34 cellular contexts compared by ENCODE assay signal in the genomic region with DNA sequence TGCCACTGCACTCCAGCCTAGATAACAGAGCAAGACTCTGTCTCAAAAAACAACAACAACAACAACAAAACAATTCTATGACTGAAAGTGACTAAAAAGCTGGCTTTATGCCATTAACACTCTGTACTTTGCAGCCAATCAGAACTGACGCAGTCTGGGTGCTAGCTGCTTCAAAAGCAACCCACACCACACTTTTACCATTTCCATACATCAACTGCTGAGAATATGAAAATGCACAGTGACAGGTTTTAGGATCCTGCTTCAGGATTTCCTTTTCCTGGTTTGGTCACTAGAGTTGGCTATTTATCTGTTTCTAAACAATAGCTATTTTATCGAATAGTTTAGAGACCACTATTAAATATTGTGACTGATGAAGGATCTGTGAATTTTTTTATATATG.
"Had no signal": no experiment of that assay in that cellular context is flagged by ENCODE, and none has a peak within 500 bp of the region (broad histone marks: within the 10 kb centered on the region; RNA-seq: fewer than 3 reads in every experiment).

No MANE protein-coding gene starts in this region.

- H3K36me3 ChIP-seq: adrenal gland, brain microvascular endothelial cell, breast epithelium had no signal

- H3K9me3 ChIP-seq: adrenal gland, body of pancreas, breast epithelium had no signal

- ATAC-seq: activated CD8-positive, alpha-beta T cell treated with anti-CD3 and anti-CD28 coated beads for 36 hours; activated naive CD4-positive, alpha-beta T cell treated with anti-CD3 and anti-CD28 coated beads, Interleukin-2, amount 50 U/mL, for 72 hours; activated T-cell treated with anti-CD3 and anti-CD28 coated beads, Interleukin-2, amount 50 U/mL, for 4 hours; activated T-cell treated with anti-CD3 and anti-CD28 coated beads, Interleukin-2, amount 50 U/mL, for 72 hours; activated T-helper 17 cell treated with anti-CD3 and anti-CD28 coated beads, Interleukin-2, amount 50 U/mL, for 72 hours; body of pancreas; T-cell; T-helper 17 cell had no signal

- FAIRE-seq: astrocyte, TTC549 had no signal

- H3K4me3 ChIP-seq: adrenal gland, body of pancreas, breast epithelium had no signal

- H3K27ac ChIP-seq: adrenal gland, body of pancreas, brain microvascular endothelial cell, breast epithelium, VCaP had no signal

- DNase-seq: activated B cell treated with CpG ODN at 0.5 μM for 24 hours; activated CD4-positive, alpha-beta memory T cell treated with anti-CD3 and anti-CD28 coated beads for 36 hours; activated CD4-positive, alpha-beta T cell treated with anti-CD3 and anti-CD28 coated beads for 4 hours; activated CD4-positive, alpha-beta T cell treated with anti-CD3 and anti-CD28 coated beads, Interleukin-2, amount 10 ng/mL, durations not matched to agents 24 days and 14 days; activated CD4-positive, alpha-beta T cell treated with anti-CD3 and anti-CD28 coated beads, Interleukin-2, amount 50 U/mL, for 1 hour; activated CD4-positive, alpha-beta T cell treated with anti-CD3 and anti-CD28 coated beads, Interleukin-2, amount 50 U/mL, for 4 hours; activated CD4-positive, CD25-positive, alpha-beta regulatory T cell treated with anti-CD3 and anti-CD28 coated beads, Interleukin-2, amount 50 U/mL, for 72 hours; activated CD8-positive, alpha-beta memory T cell treated with anti-CD3 and anti-CD28 coated beads, Interleukin-2, amount 50 U/mL, for 4 hours; activated CD8-positive, alpha-beta T cell treated with anti-CD3 and anti-CD28 coated beads for 36 hours; activated effector memory CD4-positive, alpha-beta T cell treated with anti-CD3 and anti-CD28 coated beads, Interleukin-2, amount 50 U/mL, for 16 hours; activated gamma-delta T cell treated with Interleukin-2 at 50 U/mL for 16 hours; activated naive CD4-positive, alpha-beta T cell; activated naive CD4-positive, alpha-beta T cell treated with anti-CD3 and anti-CD28 coated beads for 36 hours; activated naive CD4-positive, alpha-beta T cell treated with anti-CD3 and anti-CD28 coated beads, Interleukin-2, amount 50 U/mL, for 16 hours; activated naive CD8-positive, alpha-beta T cell treated with anti-CD3 and anti-CD28 coated beads for 36 hours; activated T-cell treated with anti-CD3 and anti-CD28 coated beads for 4 hours; activated T-cell treated with anti-CD3 and anti-CD28 coated beads, Interleukin-2, amount 50 U/mL, for 1 hour; activated T-cell treated with anti-CD3 and anti-CD28 coated beads, Interleukin-2, amount 50 U/mL, for 4 hours; activated T-cell treated with anti-CD3 and anti-CD28 coated beads, Interleukin-2, amount 50 U/mL, for 72 hours; adrenal gland; amniotic stem cell; aorta; body of pancreas; brain microvascular endothelial cell; central memory CD4-positive, alpha-beta T cell; SW 1271; T-cell; T-helper 17 cell had no signal

- H3K4me1 ChIP-seq: adrenal gland, body of pancreas, breast epithelium had no signal

- H3K27me3 ChIP-seq: adrenal gland, body of pancreas, brain microvascular endothelial cell, breast epithelium had no signal
